ENCODE assay signal across 1 cellular context in the genomic region with DNA sequence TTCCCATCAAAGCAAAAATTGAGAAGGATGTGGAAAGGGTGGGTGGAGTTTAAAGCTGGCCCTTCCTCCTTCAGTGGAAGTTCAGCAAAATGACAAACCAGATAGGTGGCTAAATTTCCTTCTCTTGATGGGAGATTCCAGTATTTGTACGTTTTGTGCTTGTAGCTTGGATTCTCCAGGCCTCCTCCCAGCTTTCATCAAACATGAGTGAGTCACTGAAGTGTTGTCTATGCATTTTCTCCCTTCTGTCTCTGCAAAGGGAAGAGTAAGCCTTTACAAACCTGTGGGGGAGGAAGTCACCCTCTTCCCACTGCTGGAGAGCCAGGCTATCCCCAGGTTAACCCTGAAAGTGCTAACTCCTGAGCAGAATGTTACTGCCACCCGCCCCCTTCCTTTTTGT.
TF ChIP-seq lines count a peak whose summit lies in the region.

No MANE protein-coding gene starts in this region.

TF ChIP-seq in GM23338, 12 proteins besides CTCF, POLR2A, EP300 and RAD21 (continued from another document):
- no peak for TF ChIP-seq REST (IDR thresholded peaks at IDR 0.05; ENCODE audit: unreplicated experiment)
- TF ChIP-seq EZH2phosphoT487 (IDR thresholded peaks at IDR 0.05; ENCODE audit: unreplicated experiment): no peak
- no peak for TF ChIP-seq CREB1 (CRISPR knock-in tag; IDR thresholded peaks at IDR 0.05; ENCODE audit: low read depth)
- TF ChIP-seq NANOG (IDR thresholded peaks at IDR 0.05; ENCODE audit: borderline replicate concordance): no peak
- TF ChIP-seq POLR2AphosphoS5 (IDR thresholded peaks at IDR 0.05; ENCODE audit: low read depth): no peak
